Comparison of ENCODE assay signal across 17 cellular contexts in the genomic region with DNA sequence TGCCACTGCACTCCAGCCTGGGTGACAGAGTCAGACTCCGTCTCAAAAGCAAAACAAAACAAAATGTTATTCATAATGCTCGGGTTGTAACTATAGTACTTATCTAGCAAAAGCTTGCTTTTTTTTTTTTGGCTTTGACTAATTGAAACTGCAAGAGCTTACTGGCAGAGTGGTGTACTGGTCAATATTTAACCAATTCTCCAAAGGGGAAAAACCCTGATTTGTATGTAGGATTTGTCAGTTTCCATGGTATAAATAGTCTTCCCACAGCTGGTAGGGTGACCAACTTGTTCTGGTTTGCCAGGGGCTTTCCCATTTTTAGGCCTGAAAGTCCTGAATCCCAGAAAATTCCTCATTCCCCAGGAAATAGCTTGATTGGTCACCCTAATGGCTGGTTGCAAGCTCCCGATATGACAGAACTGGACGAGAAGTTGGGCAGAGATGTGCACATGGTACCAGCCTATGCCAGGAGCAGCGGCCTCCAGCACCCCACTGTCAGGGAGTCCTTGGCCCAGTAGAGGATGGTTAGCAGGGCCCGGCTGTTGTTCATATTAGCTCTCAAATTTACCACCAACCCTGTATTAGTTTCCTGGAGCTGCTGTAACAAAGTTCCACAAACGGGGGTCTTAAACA. TPM values are rescaled to one million over a fixed set of nuclear protein-coding genes. Genes with fewer than 3 reads are reported as not detected.
DNase-seq lines count a peak whose midpoint lies in the region; ATAC-seq, FAIRE-seq and TF ChIP-seq lines count a peak whose summit lies in the region.
"Had no signal": no experiment of that assay in that cellular context is flagged by ENCODE, and none has a peak within 500 bp of the region (broad histone marks: within the 10 kb centered on the region; RNA-seq: fewer than 3 reads in every experiment).

No MANE protein-coding gene starts in this region.

- no peaks in the 10 kb centered on the region for H3K27me3 ChIP-seq in Caco-2 (replicated peaks; ENCODE audit: control insufficient read depth, insufficient read depth, low read length)
- H3K27me3 ChIP-seq: adrenal gland had no signal

- H3K4me3 Mint-ChIP-seq in activated naive CD8-positive, alpha-beta T cell treated with anti-CD3 and anti-CD28 coated beads for 36 hours: no peak overlapping the region
- no peak overlapping the region for H3K4me3 Mint-ChIP-seq in Caco-2 (ENCODE audit: unreplicated experiment)
- H3K4me3 Mint-ChIP-seq: activated CD4-positive, alpha-beta memory T cell treated with anti-CD3 and anti-CD28 coated beads for 36 hours had no signal

- no peak for TF ChIP-seq CTCF in Caco-2 (IDR thresholded peaks at IDR 0.05; ENCODE audit: insufficient read depth in 1 of 2, low read depth in 1 of 2, low read length in 1 of 2, severe bottlenecking in 1 of 2, unreplicated experiment in 1 of 2)

- H3K36me3 Mint-ChIP-seq in activated naive CD8-positive, alpha-beta T cell treated with anti-CD3 and anti-CD28 coated beads for 36 hours: no peaks in the 10 kb centered on the region
- no peaks in the 10 kb centered on the region for H3K36me3 Mint-ChIP-seq in Caco-2 (ENCODE audit: insufficient read depth, unreplicated experiment)
- H3K36me3 Mint-ChIP-seq: activated CD4-positive, alpha-beta memory T cell treated with anti-CD3 and anti-CD28 coated beads for 36 hours had no signal

- no peaks in the 10 kb centered on the region for H3K4me1 Mint-ChIP-seq in activated naive CD8-positive, alpha-beta T cell treated with anti-CD3 and anti-CD28 coated beads for 36 hours
- no peaks in the 10 kb centered on the region for H3K4me1 Mint-ChIP-seq in Caco-2 (ENCODE audit: low read depth, unreplicated experiment)

- H3K27me3 Mint-ChIP-seq in activated naive CD8-positive, alpha-beta T cell treated with anti-CD3 and anti-CD28 coated beads for 36 hours: no peaks in the 10 kb centered on the region
- H3K27me3 Mint-ChIP-seq in Caco-2 (ENCODE audit: insufficient read depth, unreplicated experiment): no peaks in the 10 kb centered on the region
- H3K27me3 Mint-ChIP-seq: activated CD4-positive, alpha-beta memory T cell treated with anti-CD3 and anti-CD28 coated beads for 36 hours; progenitor cell of endocrine pancreas had no signal

- CTCF ChIA-PET in Caco-2 (lab: Charles Lee): no interaction called here

- H3K4me3 ChIP-seq in Caco-2 (ENCODE audit: low read depth, low read length): no peak overlapping the region
- H3K4me3 ChIP-seq: adrenal gland, HAP-1 had no signal

- no TSS peak for BruUV-seq in Caco-2 (replicated peaks; lab: Mats Ljungman, UMichigan)

- ATAC-seq in GM21390 (IDR thresholded peaks at IDR 0.05; ENCODE audit: unreplicated experiment) (peak; percentile 58), GM18867 (IDR thresholded peaks at IDR 0.05; ENCODE audit: unreplicated experiment) (no peak)
- ATAC-seq: SK-N-SH treated with all-trans-retinoic acid at 6 μM for 48 hours had no signal

- H3K9me3 Mint-ChIP-seq in activated naive CD8-positive, alpha-beta T cell treated with anti-CD3 and anti-CD28 coated beads for 36 hours: no peaks in the 10 kb centered on the region
- no peaks in the 10 kb centered on the region for H3K9me3 Mint-ChIP-seq in Caco-2 (ENCODE audit: unreplicated experiment)
- H3K9me3 Mint-ChIP-seq: activated CD4-positive, alpha-beta memory T cell treated with anti-CD3 and anti-CD28 coated beads for 36 hours had no signal

- intact Hi-C loops in Caco-2 (cut with micrococcal nuclease; ENCODE audit: unreplicated experiment): no loop called here

- H3K4me1 ChIP-seq in Caco-2: peaks cover 3% of the 10 kb centered on the region; the same call in 1 of the 2 replicates

- peak; percentile 91 for FAIRE-seq in RCC 7860 (lab: Jason Lieb, UNC)
- FAIRE-seq: endothelial cell of umbilical vein had no signal

- H3K36me3 ChIP-seq in Caco-2 (ENCODE audit: control insufficient read depth, insufficient read depth, low read length): no peaks in the 10 kb centered on the region
- H3K36me3 ChIP-seq: adrenal gland, HAP-1 had no signal

- POLR2A ChIA-PET in Caco-2 (lab: Charles Lee): no interaction called here

- peak; percentile 95 for DNase-seq in RCC 7860 (ENCODE audit: low spot score)
- DNase-seq in left kidney (ENCODE audit: low read depth, low spot score): peak; percentile 44
- DNase-seq in activated naive CD8-positive, alpha-beta T cell treated with anti-CD3 and anti-CD28 coated beads for 36 hours: no peak
- no peak for DNase-seq in Caco-2
- no peak for DNase-seq in EL
- DNase-seq: activated CD4-positive, alpha-beta memory T cell treated with anti-CD3 and anti-CD28 coated beads for 36 hours; adrenal gland; C1 segment of cervical spinal cord; cerebellar nuclear complex; NCI-H524; OCI-M1 had no signal

- H3K9me3 ChIP-seq in Caco-2: no peaks in the 10 kb centered on the region
- H3K9me3 ChIP-seq: adrenal gland, HAP-1 had no signal

- no peak overlapping the region for H3K27ac Mint-ChIP-seq in activated naive CD8-positive, alpha-beta T cell treated with anti-CD3 and anti-CD28 coated beads for 36 hours
- H3K27ac Mint-ChIP-seq in Caco-2 (ENCODE audit: unreplicated experiment): no peak overlapping the region
- H3K27ac Mint-ChIP-seq: activated CD4-positive, alpha-beta memory T cell treated with anti-CD3 and anti-CD28 coated beads for 36 hours; progenitor cell of endocrine pancreas had no signal

RNA-seq across cellular contexts. Expression of a gene that starts 58.0 kb away (rescaled TPM):
- total RNA-seq in activated naive CD8-positive, alpha-beta T cell treated with anti-CD3 and anti-CD28 coated beads for 36 hours: 10 to 100 TPM; 32.0 to 35.9 TPM
- total RNA-seq in Caco-2 (2022): 7.6 and 8.6 TPM in 2 replicates

Comparison
In these comparisons a context has a peak if more than half of its experiments do, and no peak if none do; other contexts are left out.
1. DNase-seq: peak in RCC 7860 (single experiment) and left kidney (single experiment); none in activated naive CD8-positive, alpha-beta T cell treated with anti-CD3 and anti-CD28 coated beads for 36 hours (single experiment), Caco-2 (0 of 2) and EL (single experiment).